In the genomic region with DNA sequence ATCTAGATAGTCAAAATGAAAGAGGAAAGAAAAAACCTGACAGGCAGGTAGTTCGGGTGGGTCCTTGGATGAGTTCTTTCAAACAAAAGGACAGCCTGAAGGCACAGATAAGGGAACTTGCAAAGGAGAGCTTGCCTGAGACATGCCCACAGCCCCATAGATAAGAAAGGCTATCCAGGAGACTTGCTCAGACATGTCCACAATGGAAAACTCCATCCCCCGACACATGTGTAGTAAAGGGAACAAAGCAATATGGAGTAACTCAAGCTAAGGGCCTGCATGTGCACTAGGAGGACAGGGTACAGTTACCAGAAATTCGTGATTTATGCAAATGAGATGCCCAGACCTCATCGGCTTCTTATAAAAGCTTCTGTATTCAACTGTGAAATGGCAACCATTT, we compare ENCODE assay signal across 9 cellular contexts.
DNase-seq lines count a peak whose midpoint lies in the region; ATAC-seq and TF ChIP-seq lines count a peak whose summit lies in the region.
"Had no signal": no experiment of that assay in that cellular context is flagged by ENCODE, and none has a peak within 500 bp of the region (broad histone marks: within the 10 kb centered on the region; RNA-seq: fewer than 3 reads in every experiment).

No MANE protein-coding gene starts in this region.

- peaks cover 35% of the 10 kb centered on the region for H3K4me1 Mint-ChIP-seq in WTC11

- H3K4me2 ChIP-seq in OCI-LY7 (ENCODE audit: low read length), result no peak overlapping the region

- H3K79me2 ChIP-seq in OCI-LY7 (ENCODE audit: insufficient read depth, low read depth, low read length), result no peaks in the 10 kb centered on the region

- no peaks in the 10 kb centered on the region for H3K9me3 ChIP-seq in OCI-LY7 (ENCODE audit: low read length)
- H3K9me3 ChIP-seq in body of pancreas, result no peaks in the 10 kb centered on the region

- H4K20me1 ChIP-seq in OCI-LY7 (ENCODE audit: insufficient read depth, low read length), result no peaks in the 10 kb centered on the region

- no peak for TF ChIP-seq POLR2A in body of pancreas (IDR thresholded peaks at IDR 0.05)

- H3K27ac ChIP-seq in OCI-LY7 (ENCODE audit: low read depth, low read length, poor library complexity, severe bottlenecking), result no peak overlapping the region
- no peak overlapping the region for H3K27ac ChIP-seq in body of pancreas

- no peaks in the 10 kb centered on the region for H3K36me3 ChIP-seq in OCI-LY7 (ENCODE audit: insufficient read depth, low read length)
- H3K36me3 ChIP-seq in body of pancreas (replicated peaks in 1 of 2; ENCODE audit: insufficient read depth in 1 of 2, low read depth in 2 of 2), result no peaks in the 10 kb centered on the region

- H3K27ac Mint-ChIP-seq in WTC11, result peak overlapping the region; percentile 98

- DNase-seq in ELF-1 (ENCODE audit: low read depth, low spot score), result peak; percentile 85
- peak; percentile 69 for DNase-seq in LoVo (ENCODE audit: low spot score)
- DNase-seq in WTC11 (ENCODE audit: low spot score), result no peak
- peak; percentile 23 for DNase-seq in iris pigment epithelial cell (ENCODE audit: low read depth)
- no peak for DNase-seq in OCI-LY7 (ENCODE audit: low spot score)
- DNase-seq in body of pancreas, result no peak
- DNase-seq: T-helper 2 cell had no signal

- H3K4me3 ChIP-seq in OCI-LY7 (ENCODE audit: low read depth, low read length, poor library complexity, severe bottlenecking) (no peak overlapping the region), body of pancreas (no peak overlapping the region)

- H3K9me3 Mint-ChIP-seq in WTC11, result no peaks in the 10 kb centered on the region

- no peaks in the 10 kb centered on the region for H3K9me2 ChIP-seq in OCI-LY7 (ENCODE audit: insufficient read depth, low read length)

- no peak for TF ChIP-seq CTCF in WTC11 (IDR thresholded peaks at IDR 0.05)
- no peak for TF ChIP-seq CTCF in OCI-LY7 (conservative IDR thresholded peaks at IDR 0.05; ENCODE audit: low read length)
- no peak for TF ChIP-seq CTCF in body of pancreas (IDR thresholded peaks at IDR 0.05)

- POLR2A ChIA-PET in WTC11 (lab: Charles Lee) (no interaction called here), OCI-LY7 (lab: Charles Lee) (interaction anchor here (0.9 kb wide), 1 partner anchor 9 kb away, joined by 3 read pairs; no protein-coding TSS in a partner anchor)

- no TSS peak for BruUV-seq in OCI-LY7 (replicated peaks; lab: Mats Ljungman, UMichigan)

- WGBS in body of pancreas, 2 donors, result 73 to 74% methylated on average over 4 of the region's 4 CpGs

- no peak overlapping the region for H2AFZ ChIP-seq in OCI-LY7 (ENCODE audit: low read length)

- H3K36me3 Mint-ChIP-seq in WTC11, result no peaks in the 10 kb centered on the region

- H3K4me1 ChIP-seq in OCI-LY7 (ENCODE audit: insufficient read depth, low read length, poor library complexity, severe bottlenecking) (no peaks in the 10 kb centered on the region), body of pancreas (no peaks in the 10 kb centered on the region)

- no peak overlapping the region for H3K4me3 Mint-ChIP-seq in WTC11

- CTCF ChIA-PET in WTC11 (lab: Charles Lee) (no interaction called here), OCI-LY7 (lab: Charles Lee; ENCODE audit: unreplicated experiment) (no interaction called here)

- ATAC-seq in WTC11 (peak; percentile 91), HG02678 (IDR thresholded peaks at IDR 0.05; ENCODE audit: unreplicated experiment) (no peak), GM19452 (IDR thresholded peaks at IDR 0.05; ENCODE audit: unreplicated experiment) (no peak), body of pancreas (no peak)

- H3K27me3 ChIP-seq in body of pancreas, result no peaks in the 10 kb centered on the region

- no peaks in the 10 kb centered on the region for H3K27me3 Mint-ChIP-seq in WTC11 (ENCODE audit: low read depth)

- intact Hi-C loops in OCI-LY7 (cut with micrococcal nuclease; ENCODE audit: unreplicated experiment), result no loop called here
- intact Hi-C loops in body of pancreas (cut with DNase I), result no loop called here

TF ChIP-seq in WTC11, 78 proteins besides CTCF, POLR2A, EP300 and RAD21:
- TF ChIP-seq PRRX2 (CRISPR knock-in tag; IDR thresholded peaks at IDR 0.05), result peak; percentile 23; the same call in 1 of the 2 replicates
- TF ChIP-seq ZNF396 (CRISPR knock-in tag; IDR thresholded peaks at IDR 0.05; ENCODE audit: borderline replicate concordance), result peak; percentile 69; the same call in 1 of the 2 replicates
- no peak for TF ChIP-seq JAZF1 (CRISPR knock-in tag; IDR thresholded peaks at IDR 0.05)
- TF ChIP-seq, protein P1, sequence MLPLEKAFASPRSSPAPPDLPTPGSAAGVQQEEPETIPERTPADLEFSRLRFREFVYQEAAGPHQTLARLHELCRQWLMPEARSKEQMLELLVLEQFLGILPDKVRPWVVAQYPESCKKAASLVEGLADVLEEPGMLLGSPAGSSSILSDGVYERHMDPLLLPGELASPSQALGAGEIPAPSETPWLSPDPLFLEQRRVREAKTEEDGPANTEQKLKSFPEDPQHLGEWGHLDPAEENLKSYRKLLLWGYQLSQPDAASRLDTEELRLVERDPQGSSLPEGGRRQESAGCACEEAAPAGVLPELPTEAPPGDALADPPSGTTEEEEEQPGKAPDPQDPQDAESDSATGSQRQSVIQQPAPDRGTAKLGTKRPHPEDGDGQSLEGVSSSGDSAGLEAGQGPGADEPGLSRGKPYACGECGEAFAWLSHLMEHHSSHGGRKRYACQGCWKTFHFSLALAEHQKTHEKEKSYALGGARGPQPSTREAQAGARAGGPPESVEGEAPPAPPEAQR (CRISPR knock-in tag; IDR thresholded peaks at IDR 0.05), result peak; percentile 97
- TF ChIP-seq AR (CRISPR knock-in tag; IDR thresholded peaks at IDR 0.05), result no peak
- peak; percentile 83; the same call in 1 of the 2 replicates for TF ChIP-seq MXD4 (CRISPR knock-in tag; IDR thresholded peaks at IDR 0.05; ENCODE audit: borderline replicate concordance)
- TF ChIP-seq TP53 (CRISPR knock-in tag; IDR thresholded peaks at IDR 0.05), result peak; percentile 83
- TF ChIP-seq GRHL2 (CRISPR knock-in tag; IDR thresholded peaks at IDR 0.05; ENCODE audit: insufficient replicate concordance, severe bottlenecking), result peak; percentile 73
- no peak for TF ChIP-seq KAT7 (CRISPR knock-in tag; IDR thresholded peaks at IDR 0.05; ENCODE audit: borderline replicate concordance)
- no peak for TF ChIP-seq ZNF232 (CRISPR knock-in tag; IDR thresholded peaks at IDR 0.05)
- TF ChIP-seq ZNF423 (CRISPR knock-in tag; IDR thresholded peaks at IDR 0.05), result peak; percentile 83
- TF ChIP-seq, protein P2, sequence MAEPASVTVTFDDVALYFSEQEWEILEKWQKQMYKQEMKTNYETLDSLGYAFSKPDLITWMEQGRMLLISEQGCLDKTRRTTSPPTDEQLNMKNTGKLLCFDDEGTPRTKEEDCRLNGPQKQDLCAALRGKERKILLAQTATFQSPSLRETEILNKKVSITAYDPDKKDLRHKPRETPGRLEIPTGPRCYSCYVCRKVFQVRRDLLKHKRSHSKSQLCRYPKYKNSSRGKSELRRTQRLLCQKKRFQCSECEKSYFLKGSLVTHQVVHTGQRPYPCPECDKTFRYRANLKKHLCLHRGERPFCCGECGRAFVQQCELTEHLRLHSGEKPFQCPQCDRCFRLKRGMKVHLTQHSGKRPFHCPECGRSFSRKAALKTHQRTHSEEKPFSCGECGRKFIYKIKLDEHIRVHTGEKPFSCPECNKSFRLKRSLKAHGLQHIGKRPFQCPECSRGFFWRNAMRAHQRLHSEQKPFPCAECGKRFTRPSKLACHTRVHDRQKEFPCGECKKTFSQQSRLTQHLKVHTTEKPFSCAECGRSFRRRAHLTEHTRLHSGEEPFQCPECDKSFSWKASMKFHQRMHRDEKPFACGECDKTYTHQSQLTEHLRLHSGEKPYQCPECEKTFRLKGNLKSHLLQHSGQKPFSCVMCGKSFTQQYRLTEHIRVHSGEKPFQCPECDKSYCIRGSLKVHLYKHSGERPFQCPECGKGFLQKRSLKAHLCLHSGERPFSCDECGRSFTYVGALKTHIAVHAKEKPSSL (CRISPR knock-in tag; conservative IDR thresholded peaks at IDR 0.05), result 0 out of 2 replicates have a peak, but pooled peaks have one; percentile 69

Comparison
In these comparisons a context has a peak if more than half of its experiments do, and no peak if none do; other contexts are left out.
1. DNase-seq: peak in ELF-1 (single experiment), LoVo (single experiment) and iris pigment epithelial cell (single experiment); none in WTC11 (single experiment), OCI-LY7 (single experiment) and body of pancreas (0 of 4).